12 cellular contexts compared by ENCODE assay signal in genomic region chr11:20000022-20000392, GRCh38.
DNase-seq lines count a peak whose midpoint lies in the region; ATAC-seq and TF ChIP-seq lines count a peak whose summit lies in the region.
"Had no signal": no experiment of that assay in that cellular context is flagged by ENCODE, and none has a peak within 500 bp of the region (broad histone marks: within the 10 kb centered on the region; RNA-seq: fewer than 3 reads in every experiment).

No MANE protein-coding gene starts in this region.

- no peak for ATAC-seq in right cardiac atrium
- no peak for ATAC-seq in body of pancreas
- ATAC-seq in right lobe of liver = no peak
- ATAC-seq in HG03469 (IDR thresholded peaks at IDR 0.05; ENCODE audit: unreplicated experiment) = no peak
- ATAC-seq: stimulated activated naive B cell treated with anti-CD40 and anti-IgM and Interleukin-4, amounts not matched to agents 10 μg/mL and 1 μg/mL and 100 μg/mL, for 72 hours had no signal

- H3K27ac ChIP-seq in cardiac muscle cell (peak overlapping the region; percentile 82), right cardiac atrium (ENCODE audit: low read length) (no peak overlapping the region), body of pancreas (peak overlapping the region; percentile 62 to 74 (median 68)), right lobe of liver (peak overlapping the region; percentile 19 to 92 (median 87)), temporal lobe (ENCODE audit: low read depth, low read length) (peak overlapping the region; percentile 23)
- H3K27ac ChIP-seq: upper lobe of right lung had no signal

- H3K27me3 ChIP-seq in cardiac muscle cell (no peaks in the 10 kb centered on the region), right cardiac atrium (ENCODE audit: control insufficient read depth, insufficient read depth) (no peaks in the 10 kb centered on the region), body of pancreas (no peaks in the 10 kb centered on the region), right lobe of liver (no peaks in the 10 kb centered on the region)
- H3K27me3 ChIP-seq: upper lobe of right lung had no signal

- intact Hi-C loops in right cardiac atrium (cut with DNase I) = no loop called here
- intact Hi-C loops in body of pancreas (cut with DNase I) = no loop called here
- intact Hi-C loops in right lobe of liver (cut with DNase I) = no loop called here

- peaks cover 72% of the 10 kb centered on the region for H3K4me1 ChIP-seq in cardiac muscle cell (ENCODE audit: low read depth)
- H3K4me1 ChIP-seq in right cardiac atrium (ENCODE audit: control insufficient read depth, insufficient read depth, low read length) = peaks cover 19% of the 10 kb centered on the region
- peaks cover 46% of the 10 kb centered on the region for H3K4me1 ChIP-seq in body of pancreas
- peaks cover 0 to 38% (median 13%) of the 10 kb centered on the region in 4 donors for H3K4me1 ChIP-seq in right lobe of liver

- H3K4me3 ChIP-seq in cardiac muscle cell = no peak overlapping the region
- H3K4me3 ChIP-seq in right cardiac atrium (ENCODE audit: low read length) = no peak overlapping the region
- H3K4me3 ChIP-seq in body of pancreas = no peak overlapping the region
- no peak overlapping the region for H3K4me3 ChIP-seq in right lobe of liver
- H3K4me3 ChIP-seq: upper lobe of right lung had no signal

- POLR2A ChIA-PET in HEK293T (lab: Yijun Ruan, JAX) = no interaction called here

- CTCF ChIA-PET in HEK293T (lab: Yijun Ruan, JAX) = interaction anchor here (0.9 kb wide), 1 partner anchor 46 kb away, joined by 3 read pairs; no protein-coding TSS in a partner anchor

- TF ChIP-seq CTCF in cardiac muscle cell (IDR thresholded peaks at IDR 0.05; ENCODE audit: low read depth, low read length) (no peak), body of pancreas (IDR thresholded peaks at IDR 0.05) (no peak), right lobe of liver (IDR thresholded peaks at IDR 0.05) (no peak)

- 62% methylated on average over 3 of the region's 3 CpGs for WGBS in right cardiac atrium
- WGBS in body of pancreas, 2 donors = 66 to 73% methylated on average over 3 of the region's 3 CpGs
- 48% methylated on average over 3 of the region's 3 CpGs for WGBS in right lobe of liver (ENCODE audit: insufficient coverage, low coverage, low lambda C conversion rate, missing lambda C conversion rate)

- no peak for TF ChIP-seq POLR2A in body of pancreas (IDR thresholded peaks at IDR 0.05)
- no peak for TF ChIP-seq POLR2A in right lobe of liver (IDR thresholded peaks at IDR 0.05)

- DNase-seq in cardiac muscle cell (ENCODE audit: low read depth in 1 of 2, low spot score in 1 of 2) (no peak), right cardiac atrium (no peak), body of pancreas (no peak), right lobe of liver (no peak), T-helper 2 cell (no peak), HEK293T (ENCODE audit: extremely low spot score) (no peak)
- DNase-seq: activated CD8-positive, alpha-beta memory T cell treated with anti-CD3 and anti-CD28 coated beads, Interleukin-2, amount 50 U/mL, for 48 hours; activated gamma-delta T cell treated with Interleukin-2 at 50 U/mL for 16 hours; stimulated activated naive B cell treated with anti-CD40 and anti-IgM and Interleukin-4, amounts not matched to agents 10 μg/mL and 1 μg/mL and 100 μg/mL, for 72 hours; upper lobe of right lung had no signal

- H3K9me3 ChIP-seq in cardiac muscle cell (ENCODE audit: low read depth) (no peaks in the 10 kb centered on the region), right cardiac atrium (ENCODE audit: control insufficient read depth, low read length) (no peaks in the 10 kb centered on the region), body of pancreas (no peaks in the 10 kb centered on the region), right lobe of liver (no peaks in the 10 kb centered on the region)
- H3K9me3 ChIP-seq: upper lobe of right lung had no signal

- H3K36me3 ChIP-seq in cardiac muscle cell (no peaks in the 10 kb centered on the region), body of pancreas (replicated peaks in 1 of 2; ENCODE audit: insufficient read depth in 1 of 2, low read depth in 2 of 2) (no peaks in the 10 kb centered on the region), right lobe of liver (no peaks in the 10 kb centered on the region)
- H3K36me3 ChIP-seq: upper lobe of right lung had no signal

TF ChIP-seq in HEK293T, 16 proteins besides CTCF, POLR2A, EP300 and RAD21:
- TF ChIP-seq PKNOX1 (IDR thresholded peaks at IDR 0.05) = no peak
